9 cellular contexts compared by ENCODE assay signal in genomic region chr1:115717541-115717940, GRCh38. TPM values are rescaled to one million over a fixed set of nuclear protein-coding genes. Genes with fewer than 3 reads are reported as not detected.
DNase-seq lines count a peak whose midpoint lies in the region; ATAC-seq lines count a peak whose summit lies in the region.
"Had no signal": no experiment of that assay in that cellular context is flagged by ENCODE, and none has a peak within 500 bp of the region (broad histone marks: within the 10 kb centered on the region; RNA-seq: fewer than 3 reads in every experiment).

No MANE protein-coding gene starts in this region.

- H3K27ac Mint-ChIP-seq in stimulated activated naive B cell treated with anti-CD40 and anti-IgM and Interleukin-4, amounts not matched to agents 10 μg/mL and 1 μg/mL and 100 μg/mL, for 72 hours: no peak overlapping the region
- no peak overlapping the region for H3K27ac Mint-ChIP-seq in activated T-helper 1 cell treated with anti-CD3 and anti-CD28 coated beads, Interleukin-12 subunit alpha, Interleukin-12 subunit beta, Interleukin-2, Interleukin-4 antibody, amounts not matched to agents 30 ng/mL and 10 ng/mL and 1 ng/mL, durations not matched to agents 14 hours and 24 hours and 36 hours
- H3K27ac Mint-ChIP-seq: T-helper 1 cell treated with Interleukin-12 subunit alpha and Interleukin-12 subunit beta and Interleukin-4 antibody, amounts not matched to agents 30 μg/mL and 1 μg/mL, for 36 hours had no signal

- ATAC-seq in stimulated activated naive B cell treated with anti-CD40 and anti-IgM and Interleukin-4, amounts not matched to agents 10 μg/mL and 1 μg/mL and 100 μg/mL, for 72 hours (replicated peaks): peak; percentile 23 to 45

- no peaks in the 10 kb centered on the region for H3K9me3 Mint-ChIP-seq in stimulated activated naive B cell treated with anti-CD40 and anti-IgM and Interleukin-4, amounts not matched to agents 10 μg/mL and 1 μg/mL and 100 μg/mL, for 72 hours
- no peaks in the 10 kb centered on the region for H3K9me3 Mint-ChIP-seq in activated T-helper 1 cell treated with anti-CD3 and anti-CD28 coated beads, Interleukin-12 subunit alpha, Interleukin-12 subunit beta, Interleukin-2, Interleukin-4 antibody, amounts not matched to agents 30 ng/mL and 10 ng/mL and 1 ng/mL, durations not matched to agents 14 hours and 24 hours and 36 hours
- H3K9me3 Mint-ChIP-seq: T-helper 1 cell treated with Interleukin-12 subunit alpha and Interleukin-12 subunit beta and Interleukin-4 antibody, amounts not matched to agents 30 μg/mL and 1 μg/mL, for 36 hours had no signal

- H3K27me3 Mint-ChIP-seq in stimulated activated naive B cell treated with anti-CD40 and anti-IgM and Interleukin-4, amounts not matched to agents 10 μg/mL and 1 μg/mL and 100 μg/mL, for 72 hours: peaks cover 12 to 14% of the 10 kb centered on the region in 2 donors
- peaks cover 2% of the 10 kb centered on the region for H3K27me3 Mint-ChIP-seq in activated T-helper 1 cell treated with anti-CD3 and anti-CD28 coated beads, Interleukin-12 subunit alpha, Interleukin-12 subunit beta, Interleukin-2, Interleukin-4 antibody, amounts not matched to agents 30 ng/mL and 10 ng/mL and 1 ng/mL, durations not matched to agents 14 hours and 24 hours and 36 hours (ENCODE audit: insufficient read depth)

- in situ Hi-C loops in G401 (cut with HindIII; ENCODE audit: low sequenced_read_pairs): no loop called here

- no peaks in the 10 kb centered on the region for H3K36me3 Mint-ChIP-seq in stimulated activated naive B cell treated with anti-CD40 and anti-IgM and Interleukin-4, amounts not matched to agents 10 μg/mL and 1 μg/mL and 100 μg/mL, for 72 hours
- no peaks in the 10 kb centered on the region for H3K36me3 Mint-ChIP-seq in activated T-helper 1 cell treated with anti-CD3 and anti-CD28 coated beads, Interleukin-12 subunit alpha, Interleukin-12 subunit beta, Interleukin-2, Interleukin-4 antibody, amounts not matched to agents 30 ng/mL and 10 ng/mL and 1 ng/mL, durations not matched to agents 14 hours and 24 hours and 36 hours (ENCODE audit: low read depth)

- no peak overlapping the region for H3K4me3 Mint-ChIP-seq in stimulated activated naive B cell treated with anti-CD40 and anti-IgM and Interleukin-4, amounts not matched to agents 10 μg/mL and 1 μg/mL and 100 μg/mL, for 72 hours
- H3K4me3 Mint-ChIP-seq in activated T-helper 1 cell treated with anti-CD3 and anti-CD28 coated beads, Interleukin-12 subunit alpha, Interleukin-12 subunit beta, Interleukin-2, Interleukin-4 antibody, amounts not matched to agents 30 ng/mL and 10 ng/mL and 1 ng/mL, durations not matched to agents 14 hours and 24 hours and 36 hours: no peak overlapping the region
- H3K4me3 Mint-ChIP-seq: T-helper 1 cell treated with Interleukin-12 subunit alpha and Interleukin-12 subunit beta and Interleukin-4 antibody, amounts not matched to agents 30 μg/mL and 1 μg/mL, for 36 hours had no signal

- no peaks in the 10 kb centered on the region for H3K4me1 Mint-ChIP-seq in stimulated activated naive B cell treated with anti-CD40 and anti-IgM and Interleukin-4, amounts not matched to agents 10 μg/mL and 1 μg/mL and 100 μg/mL, for 72 hours
- no peaks in the 10 kb centered on the region for H3K4me1 Mint-ChIP-seq in activated T-helper 1 cell treated with anti-CD3 and anti-CD28 coated beads, Interleukin-12 subunit alpha, Interleukin-12 subunit beta, Interleukin-2, Interleukin-4 antibody, amounts not matched to agents 30 ng/mL and 10 ng/mL and 1 ng/mL, durations not matched to agents 14 hours and 24 hours and 36 hours (ENCODE audit: low read depth)

- DNase-seq in G401 (ENCODE audit: low spot score): peak; percentile 43
- DNase-seq in HuH-7 (ENCODE audit: low spot score): peak; percentile 11
- peak; percentile 59 for DNase-seq in activated CD8-positive, alpha-beta memory T cell treated with anti-CD3 and anti-CD28 coated beads, Interleukin-2, amount 50 U/mL, for 48 hours
- DNase-seq in hippocampal formation (lab: John Stamatoyannopoulos, UW): peak; percentile 12 to 21
- DNase-seq in stimulated activated naive B cell treated with anti-CD40 and anti-IgM and Interleukin-4, amounts not matched to agents 10 μg/mL and 1 μg/mL and 100 μg/mL, for 72 hours: no peak
- DNase-seq in activated T-helper 1 cell treated with anti-CD3 and anti-CD28 coated beads, Interleukin-12 subunit alpha, Interleukin-12 subunit beta, Interleukin-2, Interleukin-4 antibody, amounts not matched to agents 30 ng/mL and 10 ng/mL and 1 ng/mL, durations not matched to agents 14 hours and 24 hours and 36 hours (ENCODE audit: low spot score): no peak
- no peak for DNase-seq in SW 1271 (lab: John Stamatoyannopoulos, UW)
- DNase-seq in NCI-H187 treated with DMSO at 0.1 percent for 48 hours (lab: John Stamatoyannopoulos, UW): no peak

- intact Hi-C loops in activated T-helper 1 cell treated with anti-CD3 and anti-CD28 coated beads, Interleukin-12 subunit alpha, Interleukin-12 subunit beta, Interleukin-2, Interleukin-4 antibody, amounts not matched to agents 30 ng/mL and 10 ng/mL and 1 ng/mL, durations not matched to agents 14 hours and 24 hours and 36 hours (cut with micrococcal nuclease): loop anchor here (2.0 kb wide), 1 partner anchor 263 kb away; no protein-coding TSS in a partner anchor

RNA-seq across cellular contexts. Expression of gene CASQ2, which starts 51.0 kb away (rescaled TPM):
- not detected in 2 replicates for total RNA-seq in G401 (2014; rRNA removed; shearing (Covaris generic))
- total RNA-seq in activated T-helper 1 cell treated with anti-CD3 and anti-CD28 coated beads, Interleukin-12 subunit alpha, Interleukin-12 subunit beta, Interleukin-2, Interleukin-4 antibody, amounts not matched to agents 30 ng/mL and 10 ng/mL and 1 ng/mL, durations not matched to agents 14 hours and 24 hours and 36 hours: not detected in 2 replicates

Comparison
In these comparisons a context has a peak if more than half of its experiments do, and no peak if none do; other contexts are left out.
1. DNase-seq: peak in G401 (single experiment), HuH-7 (single experiment), activated CD8-positive, alpha-beta memory T cell treated with anti-CD3 and anti-CD28 coated beads, Interleukin-2, amount 50 U/mL, for 48 hours (single experiment) and hippocampal formation (2 of 2); none in stimulated activated naive B cell treated with anti-CD40 and anti-IgM and Interleukin-4, amounts not matched to agents 10 μg/mL and 1 μg/mL and 100 μg/mL, for 72 hours (single experiment), activated T-helper 1 cell treated with anti-CD3 and anti-CD28 coated beads, Interleukin-12 subunit alpha, Interleukin-12 subunit beta, Interleukin-2, Interleukin-4 antibody, amounts not matched to agents 30 ng/mL and 10 ng/mL and 1 ng/mL, durations not matched to agents 14 hours and 24 hours and 36 hours (single experiment), SW 1271 (0 of 2) and NCI-H187 treated with DMSO at 0.1 percent for 48 hours (single experiment).